Comparison of ENCODE assay signal across 8 cellular contexts in genomic region chr4:5051692-5052423, GRCh38. TPM values are rescaled to one million over a fixed set of nuclear protein-coding genes. Genes with fewer than 3 reads are reported as not detected.
DNase-seq lines count a peak whose midpoint lies in the region; ATAC-seq, FAIRE-seq and TF ChIP-seq lines count a peak whose summit lies in the region.

No MANE protein-coding gene starts in this region.

- H3K4me3 ChIP-seq in AG04450 (ENCODE audit: low read depth, low read length) (peak overlapping the region; percentile 66), endothelial cell of umbilical vein (replicated peaks in 1 of 3; ENCODE audit: insufficient read depth in 1 of 3, low read depth in 1 of 3, low read length in 3 of 3) (peak overlapping the region; percentile 38 to 64 (median 46))
- peak overlapping the region; percentile 58 for H3K4me3 ChIP-seq in Jurkat, Clone E6-1 (ENCODE audit: low read length)

- ATAC-seq in naive thymus-derived CD8-positive, alpha-beta T cell: peak in 1 of 2 donors; percentile 14
- no peak for ATAC-seq in GM19395 (IDR thresholded peaks at IDR 0.05; ENCODE audit: unreplicated experiment)

- H3K27me3 ChIP-seq in AG04450 (ENCODE audit: control insufficient read depth, insufficient read depth, low read length): peaks cover 2% of the 10 kb centered on the region
- no peaks in the 10 kb centered on the region for H3K27me3 ChIP-seq in endothelial cell of umbilical vein (ENCODE audit: control insufficient read depth in 2 of 2, insufficient read depth in 2 of 2, low read length in 2 of 2)

- no peaks in the 10 kb centered on the region for H3K36me3 Mint-ChIP-seq in naive thymus-derived CD8-positive, alpha-beta T cell

- H3K4me1 ChIP-seq in endothelial cell of umbilical vein (ENCODE audit: control insufficient read depth, extremely low read depth, insufficient read depth, low read length): peaks cover 12% of the 10 kb centered on the region

- H4K20me1 ChIP-seq in endothelial cell of umbilical vein (replicated peaks; ENCODE audit: control insufficient read depth, extremely low read depth, insufficient read depth, low read length): no peaks in the 10 kb centered on the region

- DNase-seq in AG04450 (ENCODE audit: low read depth, low spot score) (no peak), endothelial cell of umbilical vein (ENCODE audit: low read depth, low spot score) (peak; percentile 21), putamen (ENCODE audit: low spot score) (no peak), COLO829 (ENCODE audit: low spot score) (no peak), GF-D8 (lab: John Stamatoyannopoulos, UW) (no peak)
- DNase-seq in Jurkat, Clone E6-1 (ENCODE audit: low read depth, low spot score): no peak
- no peak for DNase-seq in naive thymus-derived CD8-positive, alpha-beta T cell

- H3K27me3 Mint-ChIP-seq in naive thymus-derived CD8-positive, alpha-beta T cell: peaks cover 23 to 62% (median 40%) of the 10 kb centered on the region in 5 donors

- no peaks in the 10 kb centered on the region for H3K79me2 ChIP-seq in endothelial cell of umbilical vein (ENCODE audit: control insufficient read depth, insufficient read depth, low read length)

- BruUV-seq in endothelial cell of umbilical vein (replicated peaks; lab: Mats Ljungman, UMichigan): no TSS peak

- TF ChIP-seq POLR2A in endothelial cell of umbilical vein (IDR thresholded peaks at IDR 0.05; ENCODE audit: low read depth, low read length): no peak

- H3K27ac ChIP-seq in AG04450 (ENCODE audit: low read depth, low read length) (no peak overlapping the region), endothelial cell of umbilical vein (ENCODE audit: insufficient read depth, low read depth, low read length) (no peak overlapping the region)

- H3K9me1 ChIP-seq in endothelial cell of umbilical vein (replicated peaks; ENCODE audit: control insufficient read depth, extremely low read depth, insufficient read depth, low read length): no peaks in the 10 kb centered on the region

- peaks cover 9 to 20% (median 16%) of the 10 kb centered on the region in 4 donors for H3K4me1 Mint-ChIP-seq in naive thymus-derived CD8-positive, alpha-beta T cell

- TF ChIP-seq CTCF in AG04450 (IDR thresholded peaks at IDR 0.05; ENCODE audit: low read depth, low read length): no peak
- TF ChIP-seq CTCF in endothelial cell of umbilical vein (IDR thresholded peaks at IDR 0.05; ENCODE audit: extremely low read depth in 1 of 2, insufficient read depth in 1 of 2, low read depth in 1 of 2, low read length in 2 of 2): no peak

- intact Hi-C loops in endothelial cell of umbilical vein (cut with micrococcal nuclease): loop anchor here (1.0 to 5.0 kb wide), 5 partner anchors 7 to 408 kb away; no protein-coding TSS in a partner anchor

- CTCF ChIA-PET in AG04450 (lab: Charles Lee): interaction anchor here (0.6 to 3.7 kb wide), 9 partner anchors 9 to 763 kb away, joined by 3 to 25 read pairs (median 4); no protein-coding TSS in a partner anchor
- CTCF ChIA-PET in endothelial cell of umbilical vein (lab: Charles Lee): interaction anchor here (1.0 to 4.2 kb wide), 27 partner anchors 10 to 928 kb away, joined by 3 to 65 read pairs (median 7); partner anchors contain the start of gene CYTL1

- H3K9ac ChIP-seq in endothelial cell of umbilical vein (replicated peaks; ENCODE audit: extremely low read depth, insufficient read depth, low read length): peak overlapping the region; percentile 21

- POLR2A ChIA-PET in AG04450 (lab: Yijun Ruan, JAX): interaction anchor here (1.7 kb wide), 1 partner anchor 14 kb away, joined by 11 read pairs; no protein-coding TSS in a partner anchor
- POLR2A ChIA-PET in endothelial cell of umbilical vein (lab: Charles Lee): interaction anchor here (0.6 to 1.1 kb wide), 2 partner anchors 81 to 385 kb away, joined by 3 read pairs; no protein-coding TSS in a partner anchor
- POLR2A ChIA-PET in naive thymus-derived CD8-positive, alpha-beta T cell (lab: Charles Lee): no interaction called here

- peak overlapping the region; percentile 84 for H2AFZ ChIP-seq in endothelial cell of umbilical vein (ENCODE audit: low read depth, low read length)

- no peaks in the 10 kb centered on the region for H3K36me3 ChIP-seq in endothelial cell of umbilical vein (ENCODE audit: control insufficient read depth in 2 of 2, extremely low read depth in 1 of 2, insufficient read depth in 2 of 2, low read length in 2 of 2)

- no peak for FAIRE-seq in endothelial cell of umbilical vein (lab: Jason Lieb, UNC)

- peak overlapping the region; percentile 83 for H3K4me2 ChIP-seq in endothelial cell of umbilical vein (ENCODE audit: insufficient read depth, low read length)

- no peaks in the 10 kb centered on the region; the same call in 1 of the 2 replicates for H3K9me3 ChIP-seq in AG04450 (ENCODE audit: control insufficient read depth, insufficient read depth, low read length)
- H3K9me3 ChIP-seq in endothelial cell of umbilical vein (replicated peaks; ENCODE audit: control insufficient read depth, insufficient read depth, low read length): no peaks in the 10 kb centered on the region

- dilution Hi-C loops in endothelial cell of umbilical vein (cut with MboI; ENCODE audit: extremely low pct_ligation_motif_present, low sequenced_read_pairs): no loop called here

- H3K27ac Mint-ChIP-seq in naive thymus-derived CD8-positive, alpha-beta T cell: no peak overlapping the region

- H3K9me3 Mint-ChIP-seq in naive thymus-derived CD8-positive, alpha-beta T cell: peaks cover 0 to 2% (median 0%) of the 10 kb centered on the region in 9 donors

- H3K4me3 Mint-ChIP-seq in naive thymus-derived CD8-positive, alpha-beta T cell: peak overlapping the region; percentile 17 to 88 (median 64)

TF ChIP-seq in endothelial cell of umbilical vein, 7 proteins besides CTCF, POLR2A, EP300 and RAD21:
- TF ChIP-seq EZH2 (IDR thresholded peaks at IDR 0.05; ENCODE audit: borderline replicate concordance, low read depth, low read length, severe bottlenecking) (peak; percentile 59), FOS (IDR thresholded peaks at IDR 0.05; ENCODE audit: borderline replicate concordance, insufficient read depth, low read length) (no peak)

RNA-seq across cellular contexts. Expression of gene STK32B, which starts 0.6 kb away (rescaled TPM):
- 4.0 and 4.3 TPM in 2 replicates for polyA plus RNA-seq in AG04450 (2011; rRNA removed)
- 5.0 and 6.8 TPM in 2 replicates for polyA minus RNA-seq in AG04450 (2011; rRNA and poly(A)+ RNA removed)
- polyA plus RNA-seq in Jurkat, Clone E6-1 (2012; ENCODE audit: insufficient read depth, insufficient read length): not detected
- total RNA-seq in endothelial cell of umbilical vein: 7.8 and 12.4 TPM in 2 replicates
- 5.6 and 6.1 TPM in 2 replicates for polyA plus RNA-seq in endothelial cell of umbilical vein
- polyA plus RNA-seq in endothelial cell of umbilical vein (2011; cell fraction: cytosol; rRNA removed): 6.0 and 6.5 TPM in 2 replicates
- 11.3 and 14.6 TPM in 2 replicates for polyA plus RNA-seq in endothelial cell of umbilical vein (2011; cell fraction: nucleus; rRNA removed)
- 2.3 and 7.0 TPM in 2 replicates for polyA plus RNA-seq in endothelial cell of umbilical vein (2012)
- polyA minus RNA-seq in endothelial cell of umbilical vein: 7.2 and 8.3 TPM in 2 replicates
- polyA minus RNA-seq in endothelial cell of umbilical vein (2011; cell fraction: cytosol; rRNA and poly(A)+ RNA removed): not detected
- 8.3 and 8.4 TPM in 2 replicates for polyA minus RNA-seq in endothelial cell of umbilical vein (2011; cell fraction: nucleus; rRNA and poly(A)+ RNA removed)
- not detected for total RNA-seq in naive thymus-derived CD8-positive, alpha-beta T cell
- polyA plus RNA-seq in naive thymus-derived CD8-positive, alpha-beta T cell: not detected

RNA-seq across cellular contexts. Expression of gene CYTL1, which starts 32.6 kb away (rescaled TPM):
- polyA plus RNA-seq in AG04450 (2011; rRNA removed) (26.3 and 30.0 TPM in 2 replicates), endothelial cell of umbilical vein (36.8 and 38.0 TPM in 2 replicates)
- 3.5 and 4.2 TPM in 2 replicates for polyA minus RNA-seq in AG04450 (2011; rRNA and poly(A)+ RNA removed)
- polyA plus RNA-seq in Jurkat, Clone E6-1 (2012; ENCODE audit: insufficient read depth, insufficient read length): not detected
- total RNA-seq in endothelial cell of umbilical vein: 4.0 and 29.8 TPM in 2 replicates
- polyA plus RNA-seq in endothelial cell of umbilical vein (2011; cell fraction: cytosol; rRNA removed): 45.3 and 50.6 TPM in 2 replicates
- 18.1 and 22.6 TPM in 2 replicates for polyA plus RNA-seq in endothelial cell of umbilical vein (2011; cell fraction: nucleus; rRNA removed)
- 18.5 and 49.4 TPM in 2 replicates for polyA plus RNA-seq in endothelial cell of umbilical vein (2012)
- polyA minus RNA-seq in endothelial cell of umbilical vein: 8.4 and 15.2 TPM in 2 replicates
- not detected for polyA minus RNA-seq in endothelial cell of umbilical vein (2011; cell fraction: cytosol; rRNA and poly(A)+ RNA removed)
- 1.5 and 5.3 TPM in 2 replicates for polyA minus RNA-seq in endothelial cell of umbilical vein (2011; cell fraction: nucleus; rRNA and poly(A)+ RNA removed)
- total RNA-seq in naive thymus-derived CD8-positive, alpha-beta T cell: not detected
- not detected for polyA plus RNA-seq in naive thymus-derived CD8-positive, alpha-beta T cell

Comparison
In these comparisons a context has a peak if more than half of its experiments do, and no peak if none do; other contexts are left out.
1. RNA of gene CYTL1, which starts 32.6 kb away (polyA plus RNA-seq): 18.1 to 50.6 TPM in endothelial cell of umbilical vein and 26.3 to 30.0 TPM in AG04450; not detected in naive thymus-derived CD8-positive, alpha-beta T cell; every median in the first group is over 10 times any median in the second.
2. Peak in every context shown above with its lines, with median percentiles within 50 percentile points of each other: H3K4me3 ChIP-seq.